8 cellular contexts compared by ENCODE assay signal in genomic region chr11:31369348-31370329, GRCh38. TPM values are rescaled to one million over a fixed set of nuclear protein-coding genes. Genes with fewer than 3 reads are reported as not detected.
DNase-seq lines count a peak whose midpoint lies in the region; ATAC-seq, FAIRE-seq and TF ChIP-seq lines count a peak whose summit lies in the region.

A gene with protein sequence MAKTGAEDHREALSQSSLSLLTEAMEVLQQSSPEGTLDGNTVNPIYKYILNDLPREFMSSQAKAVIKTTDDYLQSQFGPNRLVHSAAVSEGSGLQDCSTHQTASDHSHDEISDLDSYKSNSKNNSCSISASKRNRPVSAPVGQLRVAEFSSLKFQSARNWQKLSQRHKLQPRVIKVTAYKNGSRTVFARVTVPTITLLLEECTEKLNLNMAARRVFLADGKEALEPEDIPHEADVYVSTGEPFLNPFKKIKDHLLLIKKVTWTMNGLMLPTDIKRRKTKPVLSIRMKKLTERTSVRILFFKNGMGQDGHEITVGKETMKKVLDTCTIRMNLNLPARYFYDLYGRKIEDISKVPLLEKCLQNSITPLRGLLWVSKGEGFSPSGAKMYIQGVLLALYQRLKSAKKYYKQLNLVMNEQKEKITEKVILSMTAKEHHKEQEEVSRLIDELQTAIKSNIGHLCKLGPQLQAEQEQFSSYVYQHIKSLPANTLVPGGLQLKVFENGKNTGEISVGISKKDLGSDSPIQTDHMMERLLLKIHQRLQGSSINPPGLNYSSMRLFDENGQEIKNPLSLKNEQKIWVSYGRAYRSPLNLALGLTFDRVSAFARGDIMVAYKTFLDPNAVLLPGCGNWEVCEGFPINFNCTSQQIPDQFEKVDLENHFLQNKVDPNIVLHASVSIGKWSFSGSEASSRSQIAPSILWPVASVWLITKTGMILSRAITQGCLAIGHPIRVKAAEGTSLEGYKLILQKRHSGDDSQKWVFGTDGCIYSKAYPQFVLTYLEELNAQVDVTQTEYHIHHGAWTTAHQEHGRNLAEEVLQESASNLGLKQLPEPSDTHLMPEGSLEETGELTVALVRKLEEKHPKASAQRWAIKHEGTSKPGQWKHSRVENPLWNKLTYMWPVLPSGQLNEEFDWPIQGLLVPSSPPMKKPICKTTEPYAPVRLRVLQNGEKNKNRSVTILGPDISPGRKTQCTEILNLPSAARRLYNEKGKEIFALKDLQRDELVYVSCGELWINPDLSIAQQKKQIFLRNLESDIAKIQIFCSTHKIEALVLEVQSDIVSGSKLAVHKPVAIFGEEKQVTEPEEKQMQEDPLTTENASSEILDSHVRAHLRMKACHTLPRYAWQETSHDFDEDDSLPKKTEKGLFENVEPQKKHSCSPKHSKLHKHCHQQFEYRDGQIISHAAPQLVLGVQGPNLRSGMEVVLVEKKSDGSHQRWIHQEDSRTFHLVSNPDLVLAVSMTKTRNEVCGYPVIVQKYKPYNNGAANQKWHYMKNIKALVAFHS (N-terminal part only) (minus strand): TSS chr11:31369739. CDS start chr11:31328280, 41,459 bp downstream.
Gene DNAJC24, plus strand, starts transcription at chr11:31369860. Its CDS starts 889 bp downstream, at chr11:31370749.

- FAIRE-seq in GM12892 (lab: Jason Lieb, UNC), result peak; percentile 100

- DNase-seq in GM12892 (ENCODE audit: insufficient read length), result peak; percentile 44
- DNase-seq in NCI-H1436 (lab: John Stamatoyannopoulos, UW), result peak; percentile 90
- DNase-seq in SW480 (ENCODE audit: low spot score), result peak; percentile 95
- peak; percentile 91 to 96 (median 93) for DNase-seq in adrenal gland
- peak; percentile 91 for DNase-seq in heart right ventricle
- peak; percentile 90 for DNase-seq in pons (ENCODE audit: low spot score)
- DNase-seq in upper lobe of left lung, result peak; percentile 94 to 96

- WGBS in adrenal gland, 4 donors, result 1 to 2% (median 1%) methylated on average over 36 to 53 of the region's 53 CpGs
- WGBS in heart right ventricle, 2 donors, result 1% methylated on average over 53 of the region's 53 CpGs
- 0 to 1% methylated on average over 50 to 53 of the region's 53 CpGs for WGBS in upper lobe of left lung, 2 donors

- H3K9me3 ChIP-seq in adrenal gland (replicated peaks in 1 of 3), result no peaks in the 10 kb centered on the region
- no peaks in the 10 kb centered on the region for H3K9me3 ChIP-seq in heart right ventricle
- no peaks in the 10 kb centered on the region for H3K9me3 ChIP-seq in upper lobe of left lung

- TF ChIP-seq POLR2A in GM12892 (IDR thresholded peaks at IDR 0.05; ENCODE audit: low read depth, low read length) (peak; percentile 86), adrenal gland (IDR thresholded peaks at IDR 0.05) (peak in 1 of 2 donors; percentile 40), upper lobe of left lung (IDR thresholded peaks at IDR 0.05) (peak in 3 of 4 donors; percentile 10 to 61 (median 22))

- no peaks in the 10 kb centered on the region for H3K27me3 ChIP-seq in adrenal gland
- peaks cover 0 to 11% (median 0%) of the 10 kb centered on the region in 7 donors for H3K27me3 ChIP-seq in heart right ventricle
- no peaks in the 10 kb centered on the region for H3K27me3 ChIP-seq in upper lobe of left lung

- H3K27ac ChIP-seq in adrenal gland, result peak within 1 kb of the TSS in 4 of 5 donors; percentile 58 to 84 (median 78)
- H3K27ac ChIP-seq in heart right ventricle, result peak within 1 kb of the TSS in 9 of 10 donors; percentile 31 to 87 (median 71)
- H3K27ac ChIP-seq in upper lobe of left lung, result peak within 1 kb of the TSS; percentile 67 to 84 (median 78)

- no peak for TF ChIP-seq EP300 in upper lobe of left lung (IDR thresholded peaks at IDR 0.05)

- ATAC-seq in HG02840 (IDR thresholded peaks at IDR 0.05; ENCODE audit: low FRiP score, unreplicated experiment) (peak; percentile 99), heart right ventricle (peak; percentile 99 to 100 (median 100)), upper lobe of left lung (ENCODE audit: low FRiP score in 2 of 2) (peak; percentile 99 to 100)

- H3K4me3 ChIP-seq in adrenal gland (peak within 1 kb of the TSS; percentile 56 to 90 (median 74)), heart right ventricle (peak within 1 kb of the TSS; percentile 43 to 84 (median 72)), upper lobe of left lung (peak within 1 kb of the TSS; percentile 49 to 75 (median 69))

- H3K36me3 ChIP-seq in adrenal gland (replicated peaks in 1 of 2) (no peaks in the 10 kb centered on the region), heart right ventricle (peaks cover 0 to 4% (median 0%) of the 10 kb centered on the region in 9 donors), upper lobe of left lung (no peaks in the 10 kb centered on the region)

- intact Hi-C loops in adrenal gland (cut with DNase I), result no loop called here
- intact Hi-C loops in heart right ventricle (cut with DNase I), result loop anchor here in 1 of 10 donors (10.0 kb wide), 1 partner anchor 125 kb away; no protein-coding TSS in a partner anchor

- H3K4me1 ChIP-seq in adrenal gland (replicated peaks in 1 of 2) (peaks cover 0 to 10% of the 10 kb centered on the region in 2 donors), heart right ventricle (peaks cover 3 to 27% (median 19%) of the 10 kb centered on the region in 9 donors), upper lobe of left lung (peaks cover 8 to 19% (median 19%) of the 10 kb centered on the region in 4 donors)

- TF ChIP-seq CTCF in adrenal gland (IDR thresholded peaks at IDR 0.05) (no peak), heart right ventricle (IDR thresholded peaks at IDR 0.05) (no peak), upper lobe of left lung (IDR thresholded peaks at IDR 0.05) (no peak)

RNA-seq across cellular contexts. Expression of the first gene that starts in this region (rescaled TPM):
- not detected for polyA plus RNA-seq in GM12892 (2012; ENCODE audit: missing spikeins)
- 1 to 10 TPM in 1 of 8 donors, under 1 TPM in 6, not detected in 1; 0.14 to 1.5 (median 0.42) TPM for total RNA-seq in adrenal gland
- polyA plus RNA-seq in adrenal gland, result under 1 TPM; 0.07 to 0.29 (median 0.08) TPM
- total RNA-seq in heart right ventricle, result under 1 TPM in 2 of 10 donors, not detected in 8; 0.09 to 0.18 TPM
- under 1 TPM in 1 of 2 donors, not detected in 1; 0.01 TPM for polyA plus RNA-seq in heart right ventricle
- 10 to 100 TPM in 1 of 6 donors, 1 to 10 TPM in 4, under 1 TPM in 1; 0.11 to 25.2 (median 3.3) TPM for total RNA-seq in upper lobe of left lung

RNA-seq across cellular contexts. Expression of gene DNAJC24, which starts in this region (rescaled TPM):
- polyA plus RNA-seq in GM12892 (2012; ENCODE audit: missing spikeins), result 11.5 TPM
- total RNA-seq in adrenal gland (10 to 100 TPM in 7 of 8 donors, 1 to 10 TPM in 1; 5.8 to 17.6 (median 13.5) TPM), heart right ventricle (10 to 100 TPM; 12.8 to 23.2 (median 16.0) TPM), upper lobe of left lung (10 to 100 TPM in 5 of 6 donors, 1 to 10 TPM in 1; 3.2 to 32.5 (median 15.9) TPM)
- polyA plus RNA-seq in adrenal gland (10 to 100 TPM in 1 of 3 donors, 1 to 10 TPM in 2; 1.9 to 20.0 (median 3.8) TPM), heart right ventricle (1 to 10 TPM; 2.9 to 7.4 TPM)

Comparison
In these comparisons a context has a peak if more than half of its experiments do, and no peak if none do; other contexts are left out.
1. Peak in every context shown above with its lines: DNase-seq, ATAC-seq, H3K4me3 ChIP-seq and H3K27ac ChIP-seq.
2. DNase-seq: peak in every context shown above with its lines; median percentile 95 in SW480; 95 in upper lobe of left lung; 93 in adrenal gland; 91 in heart right ventricle; 90 in NCI-H1436; 90 in pons; 44 in GM12892.